21 cellular contexts compared by ENCODE assay signal in genomic region chr4:140703463-140703862, GRCh38. TPM values are rescaled to one million over a fixed set of nuclear protein-coding genes. Genes with fewer than 3 reads are reported as not detected.
A peak's percentile ranks its signal among the peaks of the same experiment; 100 is the strongest.
DNase-seq lines count a peak whose midpoint lies in the region; ATAC-seq and TF ChIP-seq lines count a peak whose summit lies in the region.
"Had no signal": no experiment of that assay in that cellular context is flagged by ENCODE, and none has a peak within 500 bp of the region (broad histone marks: within the 10 kb centered on the region; RNA-seq: fewer than 3 reads in every experiment).

No MANE protein-coding gene starts in this region.

- intact Hi-C loops in activated T-helper 2 cell treated with anti-CD3 and anti-CD28 coated beads, Interferon-gamma antibody, Interleukin-2, Interleukin-4, amounts not matched to agents 10 μg/mL and 5 μg/mL and 100 μg/mL, durations not matched to agents 14 hours and 24 hours and 36 hours (cut with micrococcal nuclease): no loop called here

- no peaks in the 10 kb centered on the region for H3K4me1 Mint-ChIP-seq in activated T-helper 2 cell treated with anti-CD3 and anti-CD28 coated beads, Interferon-gamma antibody, Interleukin-2, Interleukin-4, amounts not matched to agents 10 μg/mL and 5 μg/mL and 100 μg/mL, durations not matched to agents 14 hours and 24 hours and 36 hours (ENCODE audit: low read depth)
- H3K4me1 Mint-ChIP-seq: activated naive CD8-positive, alpha-beta T cell treated with anti-CD3 and anti-CD28 coated beads, Interleukin-2, amount 10 ng/mL, durations not matched to agents 7 days and 5 days had no signal

- H3K4me3 ChIP-seq in fibroblast of the aortic adventitia (ENCODE audit: low read depth, low read length): no peak overlapping the region
- H3K4me3 ChIP-seq: A549; BLaER1 treated with 17β-estradiol and CSF1 and Interleukin-3, amounts not matched to agents 10 nM and 100 nM had no signal

- no peak for TF ChIP-seq CTCF in fibroblast of the aortic adventitia (IDR thresholded peaks at IDR 0.05; ENCODE audit: insufficient read depth, low read length)

- H3K27me3 Mint-ChIP-seq in activated T-helper 2 cell treated with anti-CD3 and anti-CD28 coated beads, Interferon-gamma antibody, Interleukin-2, Interleukin-4, amounts not matched to agents 10 μg/mL and 5 μg/mL and 100 μg/mL, durations not matched to agents 14 hours and 24 hours and 36 hours (ENCODE audit: low read depth): peaks cover 5% of the 10 kb centered on the region

- H3K27ac Mint-ChIP-seq in activated T-helper 2 cell treated with anti-CD3 and anti-CD28 coated beads, Interferon-gamma antibody, Interleukin-2, Interleukin-4, amounts not matched to agents 10 μg/mL and 5 μg/mL and 100 μg/mL, durations not matched to agents 14 hours and 24 hours and 36 hours: no peak overlapping the region
- H3K27ac Mint-ChIP-seq: activated naive CD8-positive, alpha-beta T cell treated with anti-CD3 and anti-CD28 coated beads, Interleukin-2, amount 10 ng/mL, durations not matched to agents 7 days and 5 days; H9; WTC11 had no signal

- no peak overlapping the region for H3K4me3 Mint-ChIP-seq in activated T-helper 2 cell treated with anti-CD3 and anti-CD28 coated beads, Interferon-gamma antibody, Interleukin-2, Interleukin-4, amounts not matched to agents 10 μg/mL and 5 μg/mL and 100 μg/mL, durations not matched to agents 14 hours and 24 hours and 36 hours (ENCODE audit: low read depth)
- H3K4me3 Mint-ChIP-seq: activated naive CD8-positive, alpha-beta T cell treated with anti-CD3 and anti-CD28 coated beads, Interleukin-2, amount 10 ng/mL, durations not matched to agents 7 days and 5 days; H9; WTC11 had no signal

- DNase-seq in EH (ENCODE audit: low read depth) (peak; percentile 49), astrocyte of the hippocampus (ENCODE audit: low read depth, low spot score) (peak; percentile 81), fibroblast of the aortic adventitia (ENCODE audit: low read depth) (peak; percentile 74), myocyte (ENCODE audit: low read depth) (peak; percentile 51), NCI-H2171 (lab: John Stamatoyannopoulos, UW) (no peak), activated gamma-delta T cell treated with Interleukin-2 at 50 U/mL for 16 hours (no peak)
- no peak for DNase-seq in activated T-helper 2 cell treated with anti-CD3 and anti-CD28 coated beads, Interferon-gamma antibody, Interleukin-2, Interleukin-4, amounts not matched to agents 10 μg/mL and 5 μg/mL and 100 μg/mL, durations not matched to agents 14 hours and 24 hours and 36 hours (ENCODE audit: low spot score)
- DNase-seq: activated CD4-positive, alpha-beta T cell treated with anti-CD3 and anti-CD28 coated beads, Interleukin-2, amount 50 U/mL, for 4 hours; activated CD8-positive, alpha-beta memory T cell treated with anti-CD3 and anti-CD28 coated beads, Interleukin-2, amount 50 U/mL, for 48 hours; activated naive CD8-positive, alpha-beta T cell treated with anti-CD3 and anti-CD28 coated beads, Interleukin-2, amount 10 ng/mL, durations not matched to agents 7 days and 5 days; foreskin keratinocyte; H9; MM.1S; NCI-H1436; NCI-H526; retina; stimulated activated CD8-positive, alpha-beta memory T cell treated with anti-CD3 and anti-CD28 coated beads, Interleukin-4, amount 100 ng/mL, for 48 hours had no signal

- ATAC-seq in HG03135 (IDR thresholded peaks at IDR 0.05; ENCODE audit: unreplicated experiment): no peak
- ATAC-seq: A549, foreskin keratinocyte, WTC11 had no signal

- H3K36me3 Mint-ChIP-seq in activated T-helper 2 cell treated with anti-CD3 and anti-CD28 coated beads, Interferon-gamma antibody, Interleukin-2, Interleukin-4, amounts not matched to agents 10 μg/mL and 5 μg/mL and 100 μg/mL, durations not matched to agents 14 hours and 24 hours and 36 hours (ENCODE audit: low read depth): no peaks in the 10 kb centered on the region
- H3K36me3 Mint-ChIP-seq: activated naive CD8-positive, alpha-beta T cell treated with anti-CD3 and anti-CD28 coated beads, Interleukin-2, amount 10 ng/mL, durations not matched to agents 7 days and 5 days; WTC11 had no signal

- H3K9me3 Mint-ChIP-seq in activated T-helper 2 cell treated with anti-CD3 and anti-CD28 coated beads, Interferon-gamma antibody, Interleukin-2, Interleukin-4, amounts not matched to agents 10 μg/mL and 5 μg/mL and 100 μg/mL, durations not matched to agents 14 hours and 24 hours and 36 hours: no peaks in the 10 kb centered on the region
- H3K9me3 Mint-ChIP-seq: activated naive CD8-positive, alpha-beta T cell treated with anti-CD3 and anti-CD28 coated beads, Interleukin-2, amount 10 ng/mL, durations not matched to agents 7 days and 5 days; H9 had no signal

RNA-seq across cellular contexts. Expression of gene TBC1D9, which starts 52.7 kb away (rescaled TPM):
- total RNA-seq in fibroblast of the aortic adventitia (ENCODE audit: low replicate concordance) (12.8 and 28.7 TPM in 2 replicates), myocyte (7.9 and 10.9 TPM in 2 replicates)
- 8.4 TPM for polyA plus RNA-seq in myocyte (2012)
- 0.07 TPM in 2 replicates for total RNA-seq in activated T-helper 2 cell treated with anti-CD3 and anti-CD28 coated beads, Interferon-gamma antibody, Interleukin-2, Interleukin-4, amounts not matched to agents 10 μg/mL and 5 μg/mL and 100 μg/mL, durations not matched to agents 14 hours and 24 hours and 36 hours

Comparison
In these comparisons a context has a peak if more than half of its experiments do, and no peak if none do; other contexts are left out.
1. DNase-seq: peak in EH (single experiment), astrocyte of the hippocampus (single experiment), fibroblast of the aortic adventitia (single experiment) and myocyte (single experiment); none in NCI-H2171 (single experiment), activated gamma-delta T cell treated with Interleukin-2 at 50 U/mL for 16 hours (single experiment) and activated T-helper 2 cell treated with anti-CD3 and anti-CD28 coated beads, Interferon-gamma antibody, Interleukin-2, Interleukin-4, amounts not matched to agents 10 μg/mL and 5 μg/mL and 100 μg/mL, durations not matched to agents 14 hours and 24 hours and 36 hours (single experiment).